18 cellular contexts compared by ENCODE assay signal in genomic region chr10:13925924-13926435, GRCh38.
DNase-seq lines count a peak whose midpoint lies in the region; ATAC-seq and TF ChIP-seq lines count a peak whose summit lies in the region.
"Had no signal": no experiment of that assay in that cellular context is flagged by ENCODE, and none has a peak within 500 bp of the region (broad histone marks: within the 10 kb centered on the region; RNA-seq: fewer than 3 reads in every experiment).

No MANE protein-coding gene starts in this region.

- H4K8ac ChIP-seq in mesenchymal stem cell (ENCODE audit: low read length) = no peak overlapping the region

- no peak overlapping the region for H4K91ac ChIP-seq in mesenchymal stem cell (ENCODE audit: low read length)

- no peak overlapping the region for H3K23ac ChIP-seq in mesenchymal stem cell (ENCODE audit: low read length in 2 of 2)

- H3K9me3 ChIP-seq in SK-N-SH (no peaks in the 10 kb centered on the region), mesenchymal stem cell (ENCODE audit: control insufficient read depth, low read length) (no peaks in the 10 kb centered on the region)
- H3K9me3 ChIP-seq: Caco-2, HAP-1 had no signal

- H2BK15ac ChIP-seq in mesenchymal stem cell (ENCODE audit: low read depth, poor library complexity, severe bottlenecking) = no peak overlapping the region

- no peaks in the 10 kb centered on the region for H3K9me2 ChIP-seq in SK-N-SH

- H3K18ac ChIP-seq in mesenchymal stem cell (ENCODE audit: low read depth in 1 of 2, low read length in 2 of 2) = no peak overlapping the region

- H2BK12ac ChIP-seq in mesenchymal stem cell (ENCODE audit: low read length in 2 of 2) = no peak overlapping the region

- DNase-seq in SK-N-SH (no peak), astrocyte of the hippocampus (ENCODE audit: low read depth, low spot score) (peak; percentile 27), mesenchymal stem cell (no peak), activated gamma-delta T cell (lab: John Stamatoyannopoulos, UW) (no peak), NCI-H2196 treated with DMSO at 0.1 percent for 48 hours (lab: John Stamatoyannopoulos, UW; ENCODE audit: unreplicated experiment) (no peak), DMS79 treated with DMSO at 0.1 percent for 48 hours (lab: John Stamatoyannopoulos, UW) (no peak)
- DNase-seq in stimulated activated CD4-positive, alpha-beta T cell treated with anti-CD3 and anti-CD28 coated beads, Interleukin-2, amount 100 ng/mL, for 24 hours = no peak
- DNase-seq: Caco-2; CD4-positive, CD25-positive, alpha-beta regulatory T cell; GF-D8; NCI-H1092 treated with DMSO at 0.1 percent for 48 hours; NCI-H2081; OCI-M1; SHP77 had no signal

- H4K20me1 ChIP-seq in SK-N-SH (ENCODE audit: insufficient read depth) = no peaks in the 10 kb centered on the region

- peak overlapping the region in 1 of 2 experiments; percentile 37; a peak in 2 of 4 replicates for H3K27ac ChIP-seq in SK-N-SH (ENCODE audit: low read depth in 2 of 2, low read length in 1 of 2)
- no peak overlapping the region for H3K27ac ChIP-seq in mesenchymal stem cell (ENCODE audit: low read length, poor library complexity, severe bottlenecking)
- H3K27ac ChIP-seq: 22Rv1 had no signal

- H2BK5ac ChIP-seq in mesenchymal stem cell (ENCODE audit: low read depth, low read length, poor library complexity, severe bottlenecking) = no peak overlapping the region

- H3F3A ChIP-seq in SK-N-SH (replicated peaks; ENCODE audit: insufficient read depth) = peaks cover 36% of the 10 kb centered on the region

- no peak for TF ChIP-seq RAD21 in SK-N-SH (IDR thresholded peaks at IDR 0.05; ENCODE audit: low read length)

- peak overlapping the region; percentile 31 for H2AK5ac ChIP-seq in mesenchymal stem cell (ENCODE audit: low read length, severe bottlenecking)

- no peak for ATAC-seq in SK-N-SH treated with all-trans-retinoic acid at 6 μM for 48 hours
- ATAC-seq: K562 had no signal

- CTCF ChIA-PET in SK-N-SH (lab: Yijun Ruan, JAX) = no interaction called here

- no peak overlapping the region for H2BK120ac ChIP-seq in mesenchymal stem cell (ENCODE audit: low read depth, low read length)

- H3K27me3 ChIP-seq in SK-N-SH (ENCODE audit: insufficient read depth) = no peaks in the 10 kb centered on the region
- no peaks in the 10 kb centered on the region for H3K27me3 ChIP-seq in mesenchymal stem cell (ENCODE audit: control insufficient read depth in 1 of 2, insufficient read depth in 1 of 2, low read length in 2 of 2)

- H2AFZ ChIP-seq in SK-N-SH (ENCODE audit: low read depth) (no peak overlapping the region), mesenchymal stem cell (ENCODE audit: low read depth, low read length) (no peak overlapping the region)

- no peaks in the 10 kb centered on the region for H3K79me1 ChIP-seq in mesenchymal stem cell (replicated peaks; ENCODE audit: low read length, poor library complexity, severe bottlenecking)

- no peak overlapping the region for H3K4me3 ChIP-seq in SK-N-SH (ENCODE audit: low read depth in 2 of 2, low read length in 1 of 2)
- no peak overlapping the region for H3K4me3 ChIP-seq in mesenchymal stem cell (ENCODE audit: insufficient read depth in 1 of 2, low read depth in 1 of 2, low read length in 2 of 2)
- H3K4me3 ChIP-seq: HAP-1, K562 had no signal

- no peak overlapping the region for H3K9ac ChIP-seq in SK-N-SH
- H3K9ac ChIP-seq in mesenchymal stem cell (ENCODE audit: low read length) = no peak overlapping the region

- H3K4me2 ChIP-seq in SK-N-SH = no peak overlapping the region
- H3K4me2 ChIP-seq in mesenchymal stem cell (ENCODE audit: low read length, poor library complexity, severe bottlenecking) = no peak overlapping the region

- TF ChIP-seq EP300 in SK-N-SH (IDR thresholded peaks at IDR 0.05; ENCODE audit: borderline replicate concordance in 1 of 2, low read depth in 1 of 2, low read length in 1 of 2) = no peak

- TF ChIP-seq CTCF in SK-N-SH (IDR thresholded peaks at IDR 0.05) = no peak

- H3K14ac ChIP-seq in mesenchymal stem cell (ENCODE audit: low read length in 2 of 2) = no peak overlapping the region

- POLR2A ChIA-PET in SK-N-SH (lab: Yijun Ruan, JAX) = no interaction called here

- H3K79me2 ChIP-seq in SK-N-SH (ENCODE audit: insufficient read depth) = peaks cover 8% of the 10 kb centered on the region; the same call in 1 of the 2 replicates

- no peak overlapping the region for H3K4ac ChIP-seq in mesenchymal stem cell (ENCODE audit: low read depth in 1 of 2, low read length in 2 of 2)

- H3K36me3 ChIP-seq in SK-N-SH (replicated peaks in 1 of 2; ENCODE audit: control insufficient read depth in 1 of 2, insufficient read depth in 2 of 2, low read length in 1 of 2) (peaks cover 0 to 5% of the 10 kb centered on the region in 2 experiments), mesenchymal stem cell (ENCODE audit: control insufficient read depth in 1 of 2, insufficient read depth in 2 of 2, low read depth in 1 of 2, low read length in 2 of 2) (no peaks in the 10 kb centered on the region)
- H3K36me3 ChIP-seq: HAP-1 had no signal

- peaks cover 7 to 9% of the 10 kb centered on the region in 2 experiments; a peak in 3 of 4 replicates for H3K4me1 ChIP-seq in SK-N-SH (ENCODE audit: control insufficient read depth in 1 of 2, insufficient read depth in 2 of 2, low read depth in 1 of 2, low read length in 1 of 2)
- H3K4me1 ChIP-seq in mesenchymal stem cell (ENCODE audit: control insufficient read depth, insufficient read depth, low read depth, low read length) = peaks cover 5% of the 10 kb centered on the region
- H3K4me1 ChIP-seq: Caco-2, HAP-1 had no signal

- WGBS in SK-N-SH (ENCODE audit: low lambda C conversion rate) = 48% methylated on average over 4 of the region's 4 CpGs
- 94% methylated on average over 4 of the region's 4 CpGs for WGBS in mesenchymal stem cell

TF ChIP-seq in SK-N-SH, 30 proteins besides CTCF, POLR2A, EP300 and RAD21:
- no peak for TF ChIP-seq MXI1 (IDR thresholded peaks at IDR 0.05; ENCODE audit: low read depth, low read length)
- no peak for TF ChIP-seq NRF1 (IDR thresholded peaks at IDR 0.05; ENCODE audit: low read depth, low read length)
- peak; percentile 46 for TF ChIP-seq TCF12 (IDR thresholded peaks at IDR 0.05)
- no peak for TF ChIP-seq FOSL2 (IDR thresholded peaks at IDR 0.05; ENCODE audit: borderline replicate concordance, low read depth)
TF ChIP-seq in SK-N-SH: peak in this region for 1.

TF ChIP-seq in SK-N-SH treated with all-trans-retinoic acid at 6 μM for 48 hours, 23 proteins besides CTCF, POLR2A, EP300 and RAD21 (continues in another document):
- no peak for TF ChIP-seq PATZ1 (CRISPR knock-in tag; IDR thresholded peaks at IDR 0.05; ENCODE audit: borderline replicate concordance)
- no peak for TF ChIP-seq RARB (CRISPR knock-in tag; IDR thresholded peaks at IDR 0.05)
- no peak for TF ChIP-seq POU6F1 (CRISPR knock-in tag; IDR thresholded peaks at IDR 0.05; ENCODE audit: borderline replicate concordance, low read depth)
- no peak for TF ChIP-seq ZNF565 (CRISPR knock-in tag; conservative IDR thresholded peaks at IDR 0.05; ENCODE audit: low read depth)
- no peak for TF ChIP-seq CREB5 (CRISPR knock-in tag; IDR thresholded peaks at IDR 0.05; ENCODE audit: low read depth)
- TF ChIP-seq ISL1 (CRISPR knock-in tag; IDR thresholded peaks at IDR 0.05) = no peak
- no peak for TF ChIP-seq PPARA (CRISPR knock-in tag; IDR thresholded peaks at IDR 0.05; ENCODE audit: borderline replicate concordance)
- no peak for TF ChIP-seq ZNF70 (CRISPR knock-in tag; IDR thresholded peaks at IDR 0.05)
- TF ChIP-seq OSR1 (CRISPR knock-in tag; IDR thresholded peaks at IDR 0.05) = no peak
- no peak for TF ChIP-seq TOX (CRISPR knock-in tag; IDR thresholded peaks at IDR 0.05; ENCODE audit: borderline replicate concordance)
- no peak for TF ChIP-seq SNAI2 (CRISPR knock-in tag; IDR thresholded peaks at IDR 0.05)
- TF ChIP-seq ZFP3 (CRISPR knock-in tag; IDR thresholded peaks at IDR 0.05) = no peak
